Comparison of ENCODE assay signal across 28 cellular contexts in genomic region chr12:33330940-33331339, GRCh38.
"Had no signal": no experiment of that assay in that cellular context is flagged by ENCODE, and none has a peak within 500 bp of the region (broad histone marks: within the 10 kb centered on the region; RNA-seq: fewer than 3 reads in every experiment).

No MANE protein-coding gene starts in this region.

- H3K4me2 ChIP-seq: neural progenitor cell, smooth muscle cell had no signal

- H3K27ac ChIP-seq: adrenal gland, ascending aorta, brain microvascular endothelial cell, foreskin keratinocyte, lower lobe of right lung, neural progenitor cell, sigmoid colon, testis, uterus had no signal

- H3K36me3 ChIP-seq: adrenal gland, ascending aorta, brain microvascular endothelial cell, lower lobe of right lung, neural progenitor cell, sigmoid colon, uterus had no signal

- ATAC-seq: activated CD4-positive, alpha-beta T cell treated with anti-CD3 and anti-CD28 coated beads for 36 hours; activated T-cell treated with anti-CD3 and anti-CD28 coated beads, Interleukin-2, amount 50 U/mL, for 4 hours; foreskin keratinocyte; left lobe of liver; lower lobe of right lung; naive thymus-derived CD4-positive, alpha-beta T cell; stimulated activated naive B cell treated with anti-CD40 and anti-IgM and Interleukin-4, amounts not matched to agents 10 μg/mL and 1 μg/mL and 100 μg/mL, for 72 hours had no signal

- H3K9ac ChIP-seq: neural progenitor cell had no signal

- H2AFZ ChIP-seq: neural progenitor cell had no signal

- FAIRE-seq: endometrium, kidney had no signal

- H3K4me1 ChIP-seq: adrenal gland, ascending aorta, foreskin keratinocyte, lower lobe of right lung, neural progenitor cell, sigmoid colon, testis, uterus had no signal

- H3K9me3 ChIP-seq: adrenal gland, ascending aorta, lower lobe of right lung, sigmoid colon, testis, uterus had no signal

- DNase-seq: activated B cell treated with CpG ODN at 0.5 μM for 24 hours; activated CD4-positive, alpha-beta T cell treated with anti-CD3 and anti-CD28 coated beads for 36 hours; activated CD4-positive, alpha-beta T cell treated with anti-CD3 and anti-CD28 coated beads, Interleukin-2, amount 50 U/mL, for 4 hours; activated CD8-positive, alpha-beta memory T cell treated with anti-CD3 and anti-CD28 coated beads for 24 hours; activated CD8-positive, alpha-beta memory T cell treated with anti-CD3 and anti-CD28 coated beads, Interleukin-2, amount 50 U/mL, for 4 hours; activated naive CD4-positive, alpha-beta T cell; activated T-cell treated with anti-CD3 and anti-CD28 coated beads, Interleukin-2, amount 50 U/mL, for 4 hours; adrenal gland; brain microvascular endothelial cell; caudate nucleus; effector CD4-positive, alpha-beta T cell; foreskin keratinocyte; kidney; lower lobe of right lung; naive thymus-derived CD4-positive, alpha-beta T cell; posterior cingulate gyrus; sigmoid colon; stimulated activated CD4-positive, alpha-beta T cell treated with anti-CD3 and anti-CD28 coated beads, Interleukin-15, amount 100 ng/mL, for 24 hours; stimulated activated CD8-positive, alpha-beta memory T cell treated with anti-CD3 and anti-CD28 coated beads, Interleukin-4, amount 100 ng/mL, for 48 hours; stimulated activated naive B cell treated with anti-CD40 and anti-IgM and Interleukin-4, amounts not matched to agents 10 μg/mL and 1 μg/mL and 100 μg/mL, for 72 hours; testis; trophoblast cell; uterus had no signal

- H3K27me3 ChIP-seq: adrenal gland, ascending aorta, brain microvascular endothelial cell, foreskin keratinocyte, neural progenitor cell, sigmoid colon, testis, uterus had no signal

- H3K4me3 ChIP-seq: adrenal gland, ascending aorta, lower lobe of right lung, neural progenitor cell, sigmoid colon, smooth muscle cell, testis, uterus had no signal
